Comparison of ENCODE assay signal across 14 cellular contexts in the genomic region with DNA sequence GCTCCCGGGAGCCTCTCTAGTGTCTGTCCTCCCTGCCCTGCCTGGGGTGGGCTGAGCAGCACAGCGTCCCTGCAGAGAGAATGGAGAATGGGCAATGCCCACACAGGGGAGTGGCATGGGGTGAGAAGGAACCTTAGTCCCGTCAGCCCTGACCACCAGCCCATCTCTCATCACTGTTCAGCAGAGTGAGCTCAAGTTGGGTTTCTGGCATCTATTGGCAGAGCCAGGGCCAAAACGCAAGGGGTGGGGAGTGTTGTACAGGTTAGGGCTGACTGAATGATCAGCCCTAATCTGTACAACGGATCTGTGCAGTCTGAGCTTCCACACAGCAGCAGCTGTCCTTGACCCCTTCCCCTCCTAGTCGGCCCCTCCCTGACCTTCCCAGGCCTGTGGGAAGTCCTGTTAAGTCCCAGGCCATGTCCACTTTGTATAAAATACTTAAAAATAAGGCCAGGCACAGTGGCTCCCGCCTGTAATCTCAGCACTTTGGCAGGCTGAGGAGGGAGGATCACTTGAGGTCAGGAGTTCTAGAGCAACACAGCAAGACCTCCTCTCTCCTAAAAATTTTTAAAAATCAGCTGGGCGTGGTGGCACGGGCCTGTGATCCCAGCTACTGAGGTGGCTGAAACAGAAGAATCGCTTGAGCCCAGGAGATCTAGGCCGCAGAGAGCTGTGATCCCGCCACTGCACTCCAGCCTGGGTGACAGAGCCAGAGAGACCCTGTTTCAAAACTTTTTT. TPM values are rescaled to one million over a fixed set of nuclear protein-coding genes. Genes with fewer than 3 reads are reported as not detected.
DNase-seq lines count a peak whose midpoint lies in the region; ATAC-seq and TF ChIP-seq lines count a peak whose summit lies in the region.
"Had no signal": no experiment of that assay in that cellular context is flagged by ENCODE, and none has a peak within 500 bp of the region (broad histone marks: within the 10 kb centered on the region; RNA-seq: fewer than 3 reads in every experiment).

No MANE protein-coding gene starts in this region.

- H3K4me1 ChIP-seq in PC-9 (replicated peaks; ENCODE audit: insufficient read depth) (peaks cover 67% of the 10 kb centered on the region), smooth muscle cell (ENCODE audit: low read depth) (peaks cover 8% of the 10 kb centered on the region)

- POLR2A ChIA-PET in PC-9 (lab: Charles Lee; ENCODE audit: unreplicated experiment), result interaction anchor here (0.7 kb wide), 1 partner anchor 95 kb away, joined by 3 read pairs; no protein-coding TSS in a partner anchor

- BruUV-seq in PC-9 (replicated peaks; lab: Mats Ljungman, UMichigan), result no TSS peak

- DNase-seq in CD1c-positive myeloid dendritic cell (ENCODE audit: extremely low spot score), result peak; percentile 1
- no peak for DNase-seq in PC-9
- no peak for DNase-seq in left lobe of liver (ENCODE audit: low spot score)
- DNase-seq in smooth muscle cell (lab: John Stamatoyannopoulos, UW; ENCODE audit: unreplicated experiment), result no peak
- DNase-seq in hepatic stellate cell (ENCODE audit: low spot score), result no peak
- no peak for DNase-seq in MG63
- no peak for DNase-seq in SW480 (ENCODE audit: low spot score)
- DNase-seq: HCEC 1CT had no signal

- peak overlapping the region; percentile 83; the same call in 1 of the 2 replicates for H3K4me2 ChIP-seq in PC-9
- peak overlapping the region; percentile 97 for H3K4me2 ChIP-seq in smooth muscle cell

- CTCF ChIA-PET in PC-9 (lab: Charles Lee), result interaction anchor here (0.5 to 1.3 kb wide), 8 partner anchors 14 to 556 kb away, joined by 3 to 5 read pairs (median 3); no protein-coding TSS in a partner anchor

- no peak overlapping the region for H3K4me3 ChIP-seq in PC-9
- no peak overlapping the region for H3K4me3 ChIP-seq in smooth muscle cell
- H3K4me3 ChIP-seq in MG63, result no peak overlapping the region

- intact Hi-C loops in PC-9 (cut with micrococcal nuclease; ENCODE audit: unreplicated experiment), result loop anchor here (5.0 to 10.0 kb wide), 2 partner anchors 90 to 188 kb away; no protein-coding TSS in a partner anchor

- H3K27me3 ChIP-seq in PC-9 (ENCODE audit: insufficient read depth, low read depth) (no peaks in the 10 kb centered on the region), smooth muscle cell (ENCODE audit: low read depth) (no peaks in the 10 kb centered on the region), MG63 (no peaks in the 10 kb centered on the region)

- TF ChIP-seq CTCF in PC-9 (conservative IDR thresholded peaks at IDR 0.05), result no peak
- no peak for TF ChIP-seq CTCF in smooth muscle cell (IDR thresholded peaks at IDR 0.05; ENCODE audit: borderline replicate concordance, insufficient read depth, poor library complexity, severe bottlenecking)

- H3K36me3 ChIP-seq in PC-9 (ENCODE audit: low read depth) (no peaks in the 10 kb centered on the region), smooth muscle cell (ENCODE audit: low read depth) (no peaks in the 10 kb centered on the region), MG63 (no peaks in the 10 kb centered on the region)

- no peak overlapping the region for H3K9ac ChIP-seq in smooth muscle cell (ENCODE audit: low read depth)

- H3K9me3 ChIP-seq in PC-9 (ENCODE audit: insufficient read depth, low read depth) (no peaks in the 10 kb centered on the region), smooth muscle cell (replicated peaks; ENCODE audit: low read depth) (peaks cover 5% of the 10 kb centered on the region), MG63 (no peaks in the 10 kb centered on the region)

- peaks cover 50% of the 10 kb centered on the region for H3F3A ChIP-seq in PC-9 (ENCODE audit: insufficient read depth, low read depth)
- H3F3A ChIP-seq in smooth muscle cell (ENCODE audit: low read depth), result peaks cover 17% of the 10 kb centered on the region

- no peaks in the 10 kb centered on the region for H3K9me2 ChIP-seq in PC-9 (ENCODE audit: insufficient read depth)

- H2AFZ ChIP-seq in PC-9 (no peak overlapping the region), smooth muscle cell (ENCODE audit: low read depth) (no peak overlapping the region)

- WGBS in smooth muscle cell (ENCODE audit: low lambda C conversion rate), result 83% methylated on average over 12 of the region's 12 CpGs

- peak; percentile 1 for ATAC-seq in left lobe of liver
- ATAC-seq in HG02571 (IDR thresholded peaks at IDR 0.05; ENCODE audit: unreplicated experiment), result no peak

- H4K20me1 ChIP-seq in PC-9 (ENCODE audit: insufficient read depth) (no peaks in the 10 kb centered on the region), smooth muscle cell (ENCODE audit: low read depth) (no peaks in the 10 kb centered on the region)

- H3K79me2 ChIP-seq in PC-9 (ENCODE audit: low read depth) (no peaks in the 10 kb centered on the region), smooth muscle cell (ENCODE audit: low read depth) (no peaks in the 10 kb centered on the region)

- peak overlapping the region; percentile 76 for H3K27ac ChIP-seq in PC-9
- no peak overlapping the region for H3K27ac ChIP-seq in smooth muscle cell (ENCODE audit: low read depth)

RNA-seq across cellular contexts. Expression of a gene that starts 3.2 kb away (rescaled TPM):
- total RNA-seq in PC-9 (2021), result 5.8 and 6.1 TPM in 2 replicates
- 479 TPM for total RNA-seq in left lobe of liver
- total RNA-seq in smooth muscle cell, result 1.1 TPM in 1 of 2 replicates, not detected in the other
- 0.44 and 0.85 TPM in 2 replicates for polyA plus RNA-seq in smooth muscle cell
- total RNA-seq in MG63 (2014; rRNA removed; shearing (Covaris generic); ENCODE audit: low replicate concordance), result not detected in 2 replicates
- total RNA-seq: endothelial cell of umbilical vein; frontal cortex; left ventricle myocardium superior; pulmonary artery endothelial cell; T-helper 1 cell treated with Interleukin-12 subunit alpha and Interleukin-12 subunit beta and Interleukin-4 antibody, amounts not matched to agents 30 ng/mL and 1 ng/mL, for 36 hours had no signal
- polyA plus RNA-seq: endothelial cell of umbilical vein had no signal

RNA-seq across cellular contexts. Expression of a gene that starts 27.2 kb away (rescaled TPM):
- total RNA-seq in PC-9 (2021) (75.9 and 81.2 TPM in 2 replicates), left lobe of liver (48.9 TPM), smooth muscle cell (42.7 and 46.7 TPM in 2 replicates)
- 33.6 and 39.2 TPM in 2 replicates for polyA plus RNA-seq in smooth muscle cell
- total RNA-seq in MG63 (2014; rRNA removed; shearing (Covaris generic); ENCODE audit: low replicate concordance), result 10.6 and 32.9 TPM in 2 replicates

Comparison
In these comparisons a context has a peak if more than half of its experiments do, and no peak if none do; other contexts are left out.
1. RNA of a gene that starts 3.2 kb away (total RNA-seq): 479 TPM in left lobe of liver (single experiment); 5.8 to 6.1 TPM in PC-9, 1.1 TPM in smooth muscle cell and not detected in MG63; every median in the first group is over 10 times any median in the second.